ENCODE assay signal across 7 cellular contexts in genomic region chr1:204641455-204641854, GRCh38. TPM values are rescaled to one million over a fixed set of nuclear protein-coding genes. Genes with fewer than 3 reads are reported as not detected.
"Had no signal": no experiment of that assay in that cellular context is flagged by ENCODE, and none has a peak within 500 bp of the region (broad histone marks: within the 10 kb centered on the region; RNA-seq: fewer than 3 reads in every experiment).

No MANE protein-coding gene starts in this region.

- H3K4me3 Mint-ChIP-seq: IgD-negative memory B cell had no signal

- H3K4me3 ChIP-seq: HAP-1 had no signal

- H3K4me1 Mint-ChIP-seq: IgD-negative memory B cell had no signal

- FAIRE-seq: HTR-8/SVneo had no signal

- DNase-seq: H7, KG1 had no signal

- H3K36me3 ChIP-seq: HAP-1 had no signal

- ATAC-seq: HCT116 had no signal

- H3K27ac Mint-ChIP-seq: IgD-negative memory B cell had no signal

- H3K9me3 ChIP-seq: HAP-1 had no signal

RNA-seq across cellular contexts. Expression of gene LRRN2, which starts 44.1 kb away (rescaled TPM):
- total RNA-seq: HT-29 had no signal
- polyA plus RNA-seq: IgD-negative memory B cell had no signal
